Comparison of ENCODE assay signal across 2 cellular contexts in the genomic region with DNA sequence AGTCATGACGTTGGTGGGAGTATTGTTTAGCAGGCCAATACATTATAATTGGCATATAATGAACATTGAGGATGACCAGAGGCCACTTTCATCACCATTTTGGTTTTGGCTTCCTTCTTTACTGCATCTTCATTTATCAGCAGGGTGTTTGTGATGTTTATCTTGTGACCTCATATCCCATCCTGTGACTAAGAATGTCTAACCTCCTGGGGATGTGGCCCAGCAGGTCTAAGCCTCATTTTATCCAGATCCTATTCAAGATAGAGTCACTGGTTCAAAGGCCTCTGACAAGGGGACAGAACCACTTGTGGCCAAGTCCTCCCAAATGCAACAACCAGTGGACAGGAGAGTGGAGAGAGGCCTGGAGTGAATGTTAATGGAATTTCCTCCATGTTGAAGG.
TF ChIP-seq lines count a peak whose summit lies in the region.

No MANE protein-coding gene starts in this region.

TF ChIP-seq in K562, 482 proteins besides CTCF, POLR2A, EP300 and RAD21 (continues in another document):
- no peak for TF ChIP-seq ZNF699 (CRISPR knock-in tag; IDR thresholded peaks at IDR 0.05; ENCODE audit: insufficient replicate concordance)
- no peak for TF ChIP-seq ZNF785 (CRISPR knock-in tag; IDR thresholded peaks at IDR 0.05)
- no peak for TF ChIP-seq ZNF707 (CRISPR knock-in tag; conservative IDR thresholded peaks at IDR 0.05)
- TF ChIP-seq JUND (IDR thresholded peaks at IDR 0.05; ENCODE audit: borderline replicate concordance, low read depth, low read length) = no peak; the same call in 1 of the 2 replicates
- peak; percentile 41; the same call in 1 of the 3 replicates for TF ChIP-seq JUND (tag; IDR thresholded peaks at IDR 0.05; ENCODE audit: borderline replicate concordance, low read depth, low read length)
- TF ChIP-seq ZFP1 (CRISPR knock-in tag; IDR thresholded peaks at IDR 0.05) = no peak
- no peak for TF ChIP-seq TCFL5 (CRISPR knock-in tag; conservative IDR thresholded peaks at IDR 0.05)
- TF ChIP-seq BACH1 (tag; IDR thresholded peaks at IDR 0.05) = no peak
- no peak for TF ChIP-seq SP1 (CRISPR knock-in tag; IDR thresholded peaks at IDR 0.05)
- TF ChIP-seq SIRT6 (IDR thresholded peaks at IDR 0.05; ENCODE audit: low read depth, low read length) = no peak
- TF ChIP-seq TBP (optimal IDR thresholded peaks at IDR 0.05; ENCODE audit: low read depth, low read length) = no peak
- TF ChIP-seq MAX (CRISPR knock-in tag; IDR thresholded peaks at IDR 0.05) = no peak
- TF ChIP-seq, protein P1, sequence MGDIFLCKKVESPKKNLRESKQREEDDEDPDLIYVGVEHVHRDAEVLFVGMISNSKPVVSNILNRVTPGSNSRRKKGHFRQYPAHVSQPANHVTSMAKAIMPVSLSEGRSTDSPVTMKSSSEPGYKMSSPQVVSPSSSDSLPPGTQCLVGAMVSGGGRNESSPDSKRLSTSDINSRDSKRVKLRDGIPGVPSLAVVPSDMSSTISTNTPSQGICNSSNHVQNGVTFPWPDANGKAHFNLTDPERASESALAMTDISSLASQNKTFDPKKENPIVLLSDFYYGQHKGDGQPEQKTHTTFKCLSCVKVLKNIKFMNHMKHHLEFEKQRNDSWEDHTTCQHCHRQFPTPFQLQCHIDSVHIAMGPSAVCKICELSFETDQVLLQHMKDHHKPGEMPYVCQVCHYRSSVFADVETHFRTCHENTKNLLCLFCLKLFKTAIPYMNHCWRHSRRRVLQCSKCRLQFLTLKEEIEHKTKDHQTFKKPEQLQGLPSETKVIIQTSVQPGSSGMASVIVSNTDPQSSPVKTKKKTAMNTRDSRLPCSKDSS (IDR thresholded peaks at IDR 0.05; ENCODE audit: low read depth, partially characterized antibody) = no peak
- TF ChIP-seq SREBF2 (CRISPR knock-in tag; IDR thresholded peaks at IDR 0.05) = no peak
- no peak for TF ChIP-seq HNRNPUL1 (IDR thresholded peaks at IDR 0.05; ENCODE audit: low read length)
- TF ChIP-seq HOXB6 (CRISPR knock-in tag; IDR thresholded peaks at IDR 0.05; ENCODE audit: borderline replicate concordance) = no peak
- TF ChIP-seq ATF7 (IDR thresholded peaks at IDR 0.05) = peak; percentile 19; the same call in 1 of the 2 replicates
- peak; percentile 42 for TF ChIP-seq ZNF239 (CRISPR knock-in tag; IDR thresholded peaks at IDR 0.05)
- TF ChIP-seq TFAM (CRISPR knock-in tag; conservative IDR thresholded peaks at IDR 0.05) = no peak
- no peak for TF ChIP-seq ID3 (CRISPR knock-in tag; IDR thresholded peaks at IDR 0.05)
- TF ChIP-seq ID3 (tag; IDR thresholded peaks at IDR 0.05) = no peak
- TF ChIP-seq CC2D1A (IDR thresholded peaks at IDR 0.05) = no peak
- no peak for TF ChIP-seq ZC3H4 (CRISPR knock-in tag; IDR thresholded peaks at IDR 0.05; ENCODE audit: borderline replicate concordance)
- no peak for TF ChIP-seq ZBTB8A (IDR thresholded peaks at IDR 0.05; ENCODE audit: partially characterized antibody)
- no peak for TF ChIP-seq MXI1 (IDR thresholded peaks at IDR 0.05; ENCODE audit: low read depth, low read length)
- no peak for TF ChIP-seq GABPB1 (CRISPR knock-in tag; IDR thresholded peaks at IDR 0.05)
- no peak for TF ChIP-seq EGR1 (conservative IDR thresholded peaks at IDR 0.05)
- TF ChIP-seq NR2C2 (CRISPR knock-in tag; IDR thresholded peaks at IDR 0.05) = no peak
- peak; percentile 54 for TF ChIP-seq NR2C2 (tag; IDR thresholded peaks at IDR 0.05)
- TF ChIP-seq, protein P2, sequence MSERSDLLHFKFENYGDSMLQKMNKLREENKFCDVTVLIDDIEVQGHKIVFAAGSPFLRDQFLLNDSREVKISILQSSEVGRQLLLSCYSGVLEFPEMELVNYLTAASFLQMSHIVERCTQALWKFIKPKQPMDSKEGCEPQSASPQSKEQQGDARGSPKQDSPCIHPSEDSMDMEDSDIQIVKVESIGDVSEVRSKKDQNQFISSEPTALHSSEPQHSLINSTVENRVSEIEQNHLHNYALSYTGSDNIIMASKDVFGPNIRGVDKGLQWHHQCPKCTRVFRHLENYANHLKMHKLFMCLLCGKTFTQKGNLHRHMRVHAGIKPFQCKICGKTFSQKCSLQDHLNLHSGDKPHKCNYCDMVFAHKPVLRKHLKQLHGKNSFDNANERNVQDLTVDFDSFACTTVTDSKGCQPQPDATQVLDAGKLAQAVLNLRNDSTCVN (CRISPR knock-in tag; IDR thresholded peaks at IDR 0.05) = no peak
- TF ChIP-seq STAT6 (CRISPR knock-in tag; IDR thresholded peaks at IDR 0.05) = no peak
- TF ChIP-seq FOSL1 (tag; conservative IDR thresholded peaks at IDR 0.05) = peak; percentile 69
- TF ChIP-seq CTBP1 (IDR thresholded peaks at IDR 0.05; ENCODE audit: borderline replicate concordance) = peak; percentile 61
- TF ChIP-seq ZNF232 (CRISPR knock-in tag; IDR thresholded peaks at IDR 0.05) = no peak

TF ChIP-seq in HepG2, 621 proteins besides CTCF, POLR2A, EP300 and RAD21:
- TF ChIP-seq ZNF800 (CRISPR knock-in tag; IDR thresholded peaks at IDR 0.05) (no peak), ZNF879 (CRISPR knock-in tag; IDR thresholded peaks at IDR 0.05) (no peak), ZNF549 (CRISPR knock-in tag; IDR thresholded peaks at IDR 0.05) (no peak), JDP2 (CRISPR knock-in tag; IDR thresholded peaks at IDR 0.05; ENCODE audit: borderline replicate concordance) (no peak), ISL2 (CRISPR knock-in tag; IDR thresholded peaks at IDR 0.05) (no peak), SUZ12 (IDR thresholded peaks at IDR 0.05; ENCODE audit: low read depth, low read length) (no peak), MTA1 (CRISPR knock-in tag; IDR thresholded peaks at IDR 0.05; ENCODE audit: borderline replicate concordance) (no peak), TRAFD1 (CRISPR knock-in tag; IDR thresholded peaks at IDR 0.05; ENCODE audit: borderline replicate concordance) (no peak), AFF4 (CRISPR knock-in tag; IDR thresholded peaks at IDR 0.05) (no peak), PHF8 (CRISPR knock-in tag; IDR thresholded peaks at IDR 0.05) (no peak), ATRX (CRISPR knock-in tag; IDR thresholded peaks at IDR 0.05; ENCODE audit: borderline replicate concordance) (no peak), TRIM24 (CRISPR knock-in tag; IDR thresholded peaks at IDR 0.05) (no peak), ZSCAN20 (CRISPR knock-in tag; IDR thresholded peaks at IDR 0.05; ENCODE audit: borderline replicate concordance) (no peak), ATAD3A (CRISPR knock-in tag; IDR thresholded peaks at IDR 0.05) (no peak), FOXM1 (CRISPR knock-in tag; IDR thresholded peaks at IDR 0.05) (no peak), ZNF317 (CRISPR knock-in tag; IDR thresholded peaks at IDR 0.05) (no peak), NR2F6 (IDR thresholded peaks at IDR 0.05) (no peak), NR2F6 (CRISPR knock-in tag; IDR thresholded peaks at IDR 0.05) (no peak)
- TF ChIP-seq, protein P3, sequence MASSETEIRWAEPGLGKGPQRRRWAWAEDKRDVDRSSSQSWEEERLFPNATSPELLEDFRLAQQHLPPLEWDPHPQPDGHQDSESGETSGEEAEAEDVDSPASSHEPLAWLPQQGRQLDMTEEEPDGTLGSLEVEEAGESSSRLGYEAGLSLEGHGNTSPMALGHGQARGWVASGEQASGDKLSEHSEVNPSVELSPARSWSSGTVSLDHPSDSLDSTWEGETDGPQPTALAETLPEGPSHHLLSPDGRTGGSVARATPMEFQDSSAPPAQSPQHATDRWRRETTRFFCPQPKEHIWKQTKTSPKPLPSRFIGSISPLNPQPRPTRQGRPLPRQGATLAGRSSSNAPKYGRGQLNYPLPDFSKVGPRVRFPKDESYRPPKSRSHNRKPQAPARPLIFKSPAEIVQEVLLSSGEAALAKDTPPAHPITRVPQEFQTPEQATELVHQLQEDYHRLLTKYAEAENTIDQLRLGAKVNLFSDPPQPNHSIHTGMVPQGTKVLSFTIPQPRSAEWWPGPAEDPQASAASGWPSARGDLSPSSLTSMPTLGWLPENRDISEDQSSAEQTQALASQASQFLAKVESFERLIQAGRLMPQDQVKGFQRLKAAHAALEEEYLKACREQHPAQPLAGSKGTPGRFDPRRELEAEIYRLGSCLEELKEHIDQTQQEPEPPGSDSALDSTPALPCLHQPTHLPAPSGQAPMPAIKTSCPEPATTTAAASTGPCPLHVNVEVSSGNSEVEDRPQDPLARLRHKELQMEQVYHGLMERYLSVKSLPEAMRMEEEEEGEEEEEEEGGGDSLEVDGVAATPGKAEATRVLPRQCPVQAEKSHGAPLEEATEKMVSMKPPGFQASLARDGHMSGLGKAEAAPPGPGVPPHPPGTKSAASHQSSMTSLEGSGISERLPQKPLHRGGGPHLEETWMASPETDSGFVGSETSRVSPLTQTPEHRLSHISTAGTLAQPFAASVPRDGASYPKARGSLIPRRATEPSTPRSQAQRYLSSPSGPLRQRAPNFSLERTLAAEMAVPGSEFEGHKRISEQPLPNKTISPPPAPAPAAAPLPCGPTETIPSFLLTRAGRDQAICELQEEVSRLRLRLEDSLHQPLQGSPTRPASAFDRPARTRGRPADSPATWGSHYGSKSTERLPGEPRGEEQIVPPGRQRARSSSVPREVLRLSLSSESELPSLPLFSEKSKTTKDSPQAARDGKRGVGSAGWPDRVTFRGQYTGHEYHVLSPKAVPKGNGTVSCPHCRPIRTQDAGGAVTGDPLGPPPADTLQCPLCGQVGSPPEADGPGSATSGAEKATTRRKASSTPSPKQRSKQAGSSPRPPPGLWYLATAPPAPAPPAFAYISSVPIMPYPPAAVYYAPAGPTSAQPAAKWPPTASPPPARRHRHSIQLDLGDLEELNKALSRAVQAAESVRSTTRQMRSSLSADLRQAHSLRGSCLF (CRISPR knock-in tag; IDR thresholded peaks at IDR 0.05; ENCODE audit: borderline replicate concordance) = no peak
- TF ChIP-seq, protein P4, sequence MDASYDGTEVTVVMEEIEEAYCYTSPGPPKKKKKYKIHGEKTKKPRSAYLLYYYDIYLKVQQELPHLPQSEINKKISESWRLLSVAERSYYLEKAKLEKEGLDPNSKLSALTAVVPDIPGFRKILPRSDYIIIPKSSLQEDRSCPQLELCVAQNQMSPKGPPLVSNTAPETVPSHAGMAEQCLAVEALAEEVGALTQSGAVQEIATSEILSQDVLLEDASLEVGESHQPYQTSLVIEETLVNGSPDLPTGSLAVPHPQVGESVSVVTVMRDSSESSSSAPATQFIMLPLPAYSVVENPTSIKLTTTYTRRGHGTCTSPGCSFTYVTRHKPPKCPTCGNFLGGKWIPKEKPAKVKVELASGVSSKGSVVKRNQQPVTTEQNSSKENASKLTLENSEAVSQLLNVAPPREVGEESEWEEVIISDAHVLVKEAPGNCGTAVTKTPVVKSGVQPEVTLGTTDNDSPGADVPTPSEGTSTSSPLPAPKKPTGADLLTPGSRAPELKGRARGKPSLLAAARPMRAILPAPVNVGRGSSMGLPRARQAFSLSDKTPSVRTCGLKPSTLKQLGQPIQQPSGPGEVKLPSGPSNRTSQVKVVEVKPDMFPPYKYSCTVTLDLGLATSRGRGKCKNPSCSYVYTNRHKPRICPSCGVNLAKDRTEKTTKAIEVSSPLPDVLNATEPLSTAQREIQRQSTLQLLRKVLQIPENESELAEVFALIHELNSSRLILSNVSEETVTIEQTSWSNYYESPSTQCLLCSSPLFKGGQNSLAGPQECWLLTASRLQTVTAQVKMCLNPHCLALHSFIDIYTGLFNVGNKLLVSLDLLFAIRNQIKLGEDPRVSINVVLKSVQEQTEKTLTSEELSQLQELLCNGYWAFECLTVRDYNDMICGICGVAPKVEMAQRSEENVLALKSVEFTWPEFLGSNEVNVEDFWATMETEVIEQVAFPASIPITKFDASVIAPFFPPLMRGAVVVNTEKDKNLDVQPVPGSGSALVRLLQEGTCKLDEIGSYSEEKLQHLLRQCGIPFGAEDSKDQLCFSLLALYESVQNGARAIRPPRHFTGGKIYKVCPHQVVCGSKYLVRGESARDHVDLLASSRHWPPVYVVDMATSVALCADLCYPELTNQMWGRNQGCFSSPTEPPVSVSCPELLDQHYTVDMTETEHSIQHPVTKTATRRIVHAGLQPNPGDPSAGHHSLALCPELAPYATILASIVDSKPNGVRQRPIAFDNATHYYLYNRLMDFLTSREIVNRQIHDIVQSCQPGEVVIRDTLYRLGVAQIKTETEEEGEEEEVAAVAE (CRISPR knock-in tag; IDR thresholded peaks at IDR 0.05; ENCODE audit: borderline replicate concordance) = no peak
